ENCODE assay signal across 11 cellular contexts in the genomic region with DNA sequence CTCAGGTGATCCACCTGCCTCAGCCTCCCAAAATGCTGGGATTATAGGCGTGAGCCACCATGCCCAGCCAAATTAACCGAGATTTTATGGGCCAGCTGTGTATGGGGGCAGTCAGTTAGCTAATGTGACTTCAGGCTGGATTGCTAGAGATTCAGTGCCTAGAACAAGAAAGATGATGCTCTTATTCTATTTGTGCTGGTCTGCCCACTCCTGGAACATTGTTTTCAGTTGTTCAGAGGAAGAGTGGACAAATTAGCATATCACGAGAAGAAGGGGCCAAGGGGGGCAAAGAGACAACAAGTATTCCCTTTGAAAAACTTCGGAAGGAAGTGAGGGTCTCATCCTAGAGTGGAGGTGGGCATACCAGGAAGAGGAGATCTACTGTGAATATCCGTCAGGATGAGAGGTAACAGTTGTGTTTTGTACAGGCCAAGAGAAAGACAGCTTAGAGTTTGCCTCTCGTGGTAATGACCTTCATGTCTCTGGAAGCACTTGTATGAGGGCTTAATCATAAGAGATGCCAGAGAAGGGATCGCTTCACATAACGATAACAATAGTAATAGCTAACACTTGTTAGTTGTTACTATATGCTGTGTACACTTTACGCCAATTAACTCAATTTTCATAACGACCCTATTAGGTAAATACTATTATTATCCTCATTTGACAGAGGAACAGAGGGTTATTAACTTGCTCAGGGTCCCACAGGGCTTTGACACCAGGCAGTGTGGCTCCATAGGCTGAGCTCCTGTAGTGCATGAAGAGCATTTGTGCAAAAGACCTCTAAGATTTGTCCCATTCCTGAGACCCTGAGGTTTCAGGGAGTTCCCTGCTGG.
DNase-seq lines count a peak whose midpoint lies in the region; ATAC-seq lines count a peak whose summit lies in the region.
"Had no signal": no experiment of that assay in that cellular context is flagged by ENCODE, and none has a peak within 500 bp of the region (broad histone marks: within the 10 kb centered on the region; RNA-seq: fewer than 3 reads in every experiment).

No MANE protein-coding gene starts in this region.

- ATAC-seq in GM18519 (IDR thresholded peaks at IDR 0.05; ENCODE audit: low FRiP score, unreplicated experiment) (peak; percentile 2), HG02943 (IDR thresholded peaks at IDR 0.05; ENCODE audit: low read depth, unreplicated experiment) (peak; percentile 3)
- no peak for ATAC-seq in activated T-cell treated with anti-CD3 and anti-CD28 coated beads, Interleukin-2, amount 50 U/mL, for 4 hours
- ATAC-seq: T-helper 17 cell had no signal

- H3K36me3 Mint-ChIP-seq in activated T-cell treated with anti-CD3 and anti-CD28 coated beads, Interleukin-2, amount 50 U/mL, for 4 hours (ENCODE audit: insufficient read depth), result no peaks in the 10 kb centered on the region
- H3K36me3 Mint-ChIP-seq: CD4-positive, CD25-positive, alpha-beta regulatory T cell had no signal

- H3K4me3 Mint-ChIP-seq in activated T-cell treated with anti-CD3 and anti-CD28 coated beads, Interleukin-2, amount 50 U/mL, for 4 hours, result no peak overlapping the region
- H3K4me3 Mint-ChIP-seq: CD4-positive, CD25-positive, alpha-beta regulatory T cell; T-helper 17 cell had no signal

- no peaks in the 10 kb centered on the region for H3K4me1 Mint-ChIP-seq in activated T-cell treated with anti-CD3 and anti-CD28 coated beads, Interleukin-2, amount 50 U/mL, for 4 hours (ENCODE audit: low read depth)
- H3K4me1 Mint-ChIP-seq: CD4-positive, CD25-positive, alpha-beta regulatory T cell; T-helper 17 cell had no signal

- DNase-seq in NCI-H526 (lab: John Stamatoyannopoulos, UW) (peak; percentile 100), iris pigment epithelial cell (ENCODE audit: low read depth) (peak; percentile 26), mesenteric fat pad (ENCODE audit: low spot score) (no peak), CD1c-positive myeloid dendritic cell (ENCODE audit: extremely low spot score) (no peak)
- DNase-seq in activated T-cell treated with anti-CD3 and anti-CD28 coated beads, Interleukin-2, amount 50 U/mL, for 4 hours, result no peak
- DNase-seq in activated CD8-positive, alpha-beta memory T cell treated with anti-CD3 and anti-CD28 coated beads, Interleukin-2, amount 50 U/mL, for 48 hours, result no peak
- DNase-seq: CD4-positive, CD25-positive, alpha-beta regulatory T cell; NCI-H524 treated with DMSO at 0.1 percent for 48 hours; T-helper 17 cell had no signal

- H3K27me3 Mint-ChIP-seq in activated T-cell treated with anti-CD3 and anti-CD28 coated beads, Interleukin-2, amount 50 U/mL, for 4 hours (ENCODE audit: low read depth), result peaks cover 6% of the 10 kb centered on the region

- no peaks in the 10 kb centered on the region for H3K9me3 Mint-ChIP-seq in activated T-cell treated with anti-CD3 and anti-CD28 coated beads, Interleukin-2, amount 50 U/mL, for 4 hours
- H3K9me3 Mint-ChIP-seq: CD4-positive, CD25-positive, alpha-beta regulatory T cell had no signal

Comparison
In these comparisons a context has a peak if more than half of its experiments do, and no peak if none do; other contexts are left out.
1. ATAC-seq: peak in GM18519 (single experiment) and HG02943 (single experiment); none in activated T-cell treated with anti-CD3 and anti-CD28 coated beads, Interleukin-2, amount 50 U/mL, for 4 hours (0 of 2).
2. DNase-seq: peak in NCI-H526 (2 of 2) and iris pigment epithelial cell (single experiment); none in mesenteric fat pad (single experiment), activated T-cell treated with anti-CD3 and anti-CD28 coated beads, Interleukin-2, amount 50 U/mL, for 4 hours (single experiment), CD1c-positive myeloid dendritic cell (single experiment) and activated CD8-positive, alpha-beta memory T cell treated with anti-CD3 and anti-CD28 coated beads, Interleukin-2, amount 50 U/mL, for 48 hours (single experiment).